In genomic region chr9:88535932-88536324, GRCh38 we compare ENCODE assay signal across 2 cellular contexts.
TF ChIP-seq lines count a peak whose summit lies in the region.

No MANE protein-coding gene starts in this region.

TF ChIP-seq in liver, 16 proteins besides CTCF, POLR2A, EP300 and RAD21:
- TF ChIP-seq NR2F2 (IDR thresholded peaks at IDR 0.05) = no peak
TF ChIP-seq in liver: peak in this region for 0.

TF ChIP-seq in HepG2, 621 proteins besides CTCF, POLR2A, EP300 and RAD21:
- TF ChIP-seq ZNF780A (CRISPR knock-in tag; IDR thresholded peaks at IDR 0.05) (no peak), ZC3H4 (CRISPR knock-in tag; IDR thresholded peaks at IDR 0.05; ENCODE audit: borderline replicate concordance) (no peak), HINFP (CRISPR knock-in tag; IDR thresholded peaks at IDR 0.05; ENCODE audit: low read depth) (no peak), FOXK1 (CRISPR knock-in tag; IDR thresholded peaks at IDR 0.05; ENCODE audit: borderline replicate concordance, low read depth) (no peak), ADNP (CRISPR knock-in tag; IDR thresholded peaks at IDR 0.05) (no peak), NFKBIZ (CRISPR knock-in tag; IDR thresholded peaks at IDR 0.05) (no peak)
